25 cellular contexts compared by ENCODE assay signal in the genomic region with DNA sequence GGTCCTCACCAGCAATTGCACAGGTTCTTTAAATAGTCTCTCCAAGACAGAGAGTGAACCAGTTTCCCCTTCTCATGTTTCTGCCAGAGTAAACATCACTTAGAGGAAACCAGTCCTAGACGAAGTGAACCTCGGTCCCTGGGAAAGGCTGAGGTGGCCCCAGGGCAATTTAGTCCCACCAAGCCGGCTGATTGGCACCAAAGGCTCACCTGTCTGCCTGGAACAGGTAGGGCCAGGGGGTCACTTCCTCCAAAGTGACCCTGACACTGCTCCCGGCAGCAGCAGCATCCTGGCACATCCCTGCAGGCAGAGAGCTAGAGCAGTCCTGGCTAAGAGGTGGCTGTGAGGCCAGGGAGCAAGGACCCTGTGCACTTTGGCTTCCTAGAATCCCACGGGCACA.
"Had no signal": no experiment of that assay in that cellular context is flagged by ENCODE, and none has a peak within 500 bp of the region (broad histone marks: within the 10 kb centered on the region; RNA-seq: fewer than 3 reads in every experiment).

No MANE protein-coding gene starts in this region.

- H3K4me1 ChIP-seq: foreskin keratinocyte, uterus had no signal

- H3K9me3 ChIP-seq: left ventricle myocardium inferior, mucosa of descending colon, ovary, prostate gland, sigmoid colon, uterus had no signal

- DNase-seq: activated CD4-positive, alpha-beta T cell treated with anti-CD3 and anti-CD28 coated beads for 4 hours; activated CD4-positive, alpha-beta T cell treated with anti-CD3 and anti-CD28 coated beads, Interleukin-2, amount 50 U/mL, for 48 hours; activated CD4-positive, CD25-positive, alpha-beta regulatory T cell; activated CD8-positive, alpha-beta memory T cell treated with anti-CD3 and anti-CD28 coated beads for 24 hours; activated naive CD8-positive, alpha-beta T cell treated with anti-CD3 and anti-CD28 coated beads, Interleukin-2, amount 50 U/mL, for 24 hours; activated T-cell treated with anti-CD3 and anti-CD28 coated beads, Interleukin-2, amount 50 U/mL, for 1 hour; amygdala; central memory CD4-positive, alpha-beta T cell; endodermal cell; foreskin keratinocyte; left ventricle myocardium inferior; mucosa of descending colon; ovary; retina; sigmoid colon; small intestine; stimulated activated CD4-positive, alpha-beta T cell treated with anti-CD3 and anti-CD28 coated beads, Interleukin-4, amount 100 ng/mL, for 24 hours; stimulated activated naive CD8-positive, alpha-beta T cell treated with anti-CD3 and anti-CD28 coated beads, Interleukin-15, amount 100 ng/mL, for 72 hours; substantia nigra; T-helper 1 cell; uterus had no signal

- H3K36me3 ChIP-seq: left ventricle myocardium inferior, ovary, prostate gland, sigmoid colon, uterus had no signal

- H3K27me3 ChIP-seq: ovary, uterus had no signal

- ATAC-seq: activated naive CD8-positive, alpha-beta T cell treated with anti-CD3 and anti-CD28 coated beads, Interleukin-2, amount 50 U/mL, for 24 hours; esophagus mucosa; mucosa of descending colon; natural killer cell treated with Interleukin-12 subunit alpha and Interleukin-12 subunit beta and Interleukin-15 and Interleukin-18, amount 100 ng/mL, for 72 hours; stimulated activated effector memory CD8-positive, alpha-beta T cell treated with anti-CD3 and anti-CD28 coated beads, Interleukin-12 subunit alpha, Interleukin-12 subunit beta, amount 100 ng/mL, for 72 hours; stimulated activated naive CD8-positive, alpha-beta T cell treated with anti-CD3 and anti-CD28 coated beads, Interleukin-15, amount 100 ng/mL, for 72 hours had no signal

- H3K4me3 ChIP-seq: left ventricle myocardium inferior, mucosa of descending colon, ovary, prostate gland, sigmoid colon, uterus had no signal

- H3K27ac ChIP-seq: foreskin keratinocyte, left ventricle myocardium inferior, ovary, prostate gland, sigmoid colon, uterus had no signal
